Comparison of ENCODE assay signal across 28 cellular contexts in genomic region chr2:110673201-110673600, GRCh38. TPM values are rescaled to one million over a fixed set of nuclear protein-coding genes. Genes with fewer than 3 reads are reported as not detected.
DNase-seq lines count a peak whose midpoint lies in the region; ATAC-seq and TF ChIP-seq lines count a peak whose summit lies in the region.
"Had no signal": no experiment of that assay in that cellular context is flagged by ENCODE, and none has a peak within 500 bp of the region (broad histone marks: within the 10 kb centered on the region; RNA-seq: fewer than 3 reads in every experiment).

No MANE protein-coding gene starts in this region.

- no peak overlapping the region for H2AFZ ChIP-seq in GM23338
- H2AFZ ChIP-seq: GM23248 had no signal

- TF ChIP-seq CTCF in GM23338 (conservative IDR thresholded peaks at IDR 0.05; ENCODE audit: low read depth in 2 of 2) = no peak

- H3K27me3 ChIP-seq in GM23338 (ENCODE audit: insufficient read depth) = no peaks in the 10 kb centered on the region
- H3K27me3 ChIP-seq: SJCRH30 had no signal

- intact Hi-C loops in activated T-helper 2 cell treated with anti-CD3 and anti-CD28 coated beads, Interferon-gamma antibody, Interleukin-2, Interleukin-4, amounts not matched to agents 10 μg/mL and 5 μg/mL and 100 μg/mL, durations not matched to agents 14 hours and 24 hours and 36 hours (cut with micrococcal nuclease) = no loop called here

- H3F3A ChIP-seq in GM23338 (replicated peaks; ENCODE audit: low read depth) = 0 out of 2 replicates have a peak, but pooled peaks cover 3% of the 10 kb centered on the region

- H3K4me3 Mint-ChIP-seq in GM23338 (no peak overlapping the region), IgD-negative memory B cell (no peak overlapping the region)
- no peak overlapping the region for H3K4me3 Mint-ChIP-seq in effector memory CD8-positive, alpha-beta T cell
- no peak overlapping the region for H3K4me3 Mint-ChIP-seq in stimulated activated memory B cell treated with anti-CD40 and anti-IgM and Interleukin-4, amounts not matched to agents 10 μg/mL and 1 μg/mL and 100 μg/mL, for 72 hours
- H3K4me3 Mint-ChIP-seq in activated T-helper 2 cell treated with anti-CD3 and anti-CD28 coated beads, Interferon-gamma antibody, Interleukin-2, Interleukin-4, amounts not matched to agents 10 μg/mL and 5 μg/mL and 100 μg/mL, durations not matched to agents 14 hours and 24 hours and 36 hours (ENCODE audit: low read depth) = no peak overlapping the region
- H3K4me3 Mint-ChIP-seq: CD4-positive, alpha-beta memory T cell had no signal

- no peaks in the 10 kb centered on the region for H3K9me2 ChIP-seq in GM23338 (ENCODE audit: insufficient read depth)

- H3K27ac ChIP-seq in GM23338 (ENCODE audit: low read depth) = no peak overlapping the region
- H3K27ac ChIP-seq: GM23248, HL-60, SJCRH30 had no signal

- no peak overlapping the region for H3K4me3 ChIP-seq in GM23338
- H3K4me3 ChIP-seq: GM23248, SJCRH30 had no signal

- H3K27me3 Mint-ChIP-seq in GM23338 (ENCODE audit: insufficient read depth, low read depth, poor library complexity) = peaks cover 4% of the 10 kb centered on the region
- no peaks in the 10 kb centered on the region for H3K27me3 Mint-ChIP-seq in IgD-negative memory B cell
- H3K27me3 Mint-ChIP-seq in effector memory CD8-positive, alpha-beta T cell = no peaks in the 10 kb centered on the region
- H3K27me3 Mint-ChIP-seq in stimulated activated memory B cell treated with anti-CD40 and anti-IgM and Interleukin-4, amounts not matched to agents 10 μg/mL and 1 μg/mL and 100 μg/mL, for 72 hours = no peaks in the 10 kb centered on the region
- no peaks in the 10 kb centered on the region for H3K27me3 Mint-ChIP-seq in activated T-helper 2 cell treated with anti-CD3 and anti-CD28 coated beads, Interferon-gamma antibody, Interleukin-2, Interleukin-4, amounts not matched to agents 10 μg/mL and 5 μg/mL and 100 μg/mL, durations not matched to agents 14 hours and 24 hours and 36 hours (ENCODE audit: low read depth)
- H3K27me3 Mint-ChIP-seq: CD4-positive, alpha-beta memory T cell had no signal

- H3K4me1 ChIP-seq in GM23338 (ENCODE audit: insufficient read depth) = peaks cover 15% of the 10 kb centered on the region; the same call in 1 of the 2 replicates
- H3K4me1 ChIP-seq: SJCRH30 had no signal

- H3K36me3 Mint-ChIP-seq in GM23338 (ENCODE audit: low read depth) = peaks cover 69% of the 10 kb centered on the region
- no peaks in the 10 kb centered on the region for H3K36me3 Mint-ChIP-seq in IgD-negative memory B cell
- peaks cover 14% of the 10 kb centered on the region for H3K36me3 Mint-ChIP-seq in effector memory CD8-positive, alpha-beta T cell (ENCODE audit: insufficient read depth)
- H3K36me3 Mint-ChIP-seq in stimulated activated memory B cell treated with anti-CD40 and anti-IgM and Interleukin-4, amounts not matched to agents 10 μg/mL and 1 μg/mL and 100 μg/mL, for 72 hours = peaks cover 11% of the 10 kb centered on the region
- H3K36me3 Mint-ChIP-seq in activated T-helper 2 cell treated with anti-CD3 and anti-CD28 coated beads, Interferon-gamma antibody, Interleukin-2, Interleukin-4, amounts not matched to agents 10 μg/mL and 5 μg/mL and 100 μg/mL, durations not matched to agents 14 hours and 24 hours and 36 hours (ENCODE audit: low read depth) = peaks cover 61% of the 10 kb centered on the region

- H3K4me2 ChIP-seq in GM23338 = no peak overlapping the region

- DNase-seq in GM23338 (ENCODE audit: low spot score) (no peak), LoVo (ENCODE audit: low spot score) (no peak), T-helper 1 cell (no peak)
- DNase-seq in effector memory CD8-positive, alpha-beta T cell = no peak
- DNase-seq in activated T-helper 2 cell treated with anti-CD3 and anti-CD28 coated beads, Interferon-gamma antibody, Interleukin-2, Interleukin-4, amounts not matched to agents 10 μg/mL and 5 μg/mL and 100 μg/mL, durations not matched to agents 14 hours and 24 hours and 36 hours (ENCODE audit: low spot score) = no peak
- DNase-seq: C1 segment of cervical spinal cord; CD4-positive, alpha-beta memory T cell; COR-L47; DMS53; GM23248; HCEC 1CT; MV-4-11; NCI-H1105; NCI-H2029 treated with DMSO at 0.1 percent for 48 hours; NCI-H446 treated with DMSO at 0.1 percent for 48 hours; NCI-H526; NCI-H82; NK-92 treated with Interleukin-12 subunit alpha and Interleukin-12 subunit beta, amount 100 ng/mL, for 24 hours; PC-3; SJCRH30 had no signal

- H3K79me2 ChIP-seq in GM23338 (replicated peaks; ENCODE audit: insufficient read depth) = peaks cover 48% of the 10 kb centered on the region

- H4K20me1 ChIP-seq in GM23338 (replicated peaks; ENCODE audit: insufficient read depth) = peaks cover 14% of the 10 kb centered on the region

- H3K4me1 Mint-ChIP-seq in GM23338 (peaks cover 21% of the 10 kb centered on the region), IgD-negative memory B cell (peaks cover 13 to 18% (median 14%) of the 10 kb centered on the region in 3 donors)
- H3K4me1 Mint-ChIP-seq in effector memory CD8-positive, alpha-beta T cell (ENCODE audit: low read depth in 2 of 2) = peaks cover 17 to 19% of the 10 kb centered on the region in 2 donors
- peaks cover 12% of the 10 kb centered on the region for H3K4me1 Mint-ChIP-seq in stimulated activated memory B cell treated with anti-CD40 and anti-IgM and Interleukin-4, amounts not matched to agents 10 μg/mL and 1 μg/mL and 100 μg/mL, for 72 hours
- peaks cover 37% of the 10 kb centered on the region for H3K4me1 Mint-ChIP-seq in activated T-helper 2 cell treated with anti-CD3 and anti-CD28 coated beads, Interferon-gamma antibody, Interleukin-2, Interleukin-4, amounts not matched to agents 10 μg/mL and 5 μg/mL and 100 μg/mL, durations not matched to agents 14 hours and 24 hours and 36 hours (ENCODE audit: low read depth)

- no peak for ATAC-seq in GM23338
- ATAC-seq in effector memory CD8-positive, alpha-beta T cell (replicated peaks) = no peak
- no peak for ATAC-seq in stimulated activated memory B cell treated with anti-CD40 and anti-IgM and Interleukin-4, amounts not matched to agents 10 μg/mL and 1 μg/mL and 100 μg/mL, for 72 hours
- ATAC-seq: PC-3, Right ventricle myocardium inferior, SK-N-SH treated with all-trans-retinoic acid at 6 μM for 48 hours had no signal

- H3K27ac Mint-ChIP-seq in GM23338 (peak overlapping the region; percentile 52; the same call in 1 of the 2 replicates), IgD-negative memory B cell (peak overlapping the region in 2 of 3 donors; percentile 39 to 74)
- H3K27ac Mint-ChIP-seq in effector memory CD8-positive, alpha-beta T cell = peak overlapping the region; percentile 38 to 72
- H3K27ac Mint-ChIP-seq in stimulated activated memory B cell treated with anti-CD40 and anti-IgM and Interleukin-4, amounts not matched to agents 10 μg/mL and 1 μg/mL and 100 μg/mL, for 72 hours = peak overlapping the region; percentile 37
- H3K27ac Mint-ChIP-seq in activated T-helper 2 cell treated with anti-CD3 and anti-CD28 coated beads, Interferon-gamma antibody, Interleukin-2, Interleukin-4, amounts not matched to agents 10 μg/mL and 5 μg/mL and 100 μg/mL, durations not matched to agents 14 hours and 24 hours and 36 hours = no peak overlapping the region
- H3K27ac Mint-ChIP-seq: CD4-positive, alpha-beta memory T cell had no signal

- peaks cover 58% of the 10 kb centered on the region for H3K36me3 ChIP-seq in GM23338 (ENCODE audit: insufficient read depth)

- H3K9me3 Mint-ChIP-seq in GM23338 = no peaks in the 10 kb centered on the region
- no peaks in the 10 kb centered on the region for H3K9me3 Mint-ChIP-seq in IgD-negative memory B cell
- H3K9me3 Mint-ChIP-seq in effector memory CD8-positive, alpha-beta T cell = no peaks in the 10 kb centered on the region
- H3K9me3 Mint-ChIP-seq in stimulated activated memory B cell treated with anti-CD40 and anti-IgM and Interleukin-4, amounts not matched to agents 10 μg/mL and 1 μg/mL and 100 μg/mL, for 72 hours = no peaks in the 10 kb centered on the region
- H3K9me3 Mint-ChIP-seq in activated T-helper 2 cell treated with anti-CD3 and anti-CD28 coated beads, Interferon-gamma antibody, Interleukin-2, Interleukin-4, amounts not matched to agents 10 μg/mL and 5 μg/mL and 100 μg/mL, durations not matched to agents 14 hours and 24 hours and 36 hours = no peaks in the 10 kb centered on the region
- H3K9me3 Mint-ChIP-seq: CD4-positive, alpha-beta memory T cell had no signal

TF ChIP-seq in GM23338, 12 proteins besides CTCF, POLR2A, EP300 and RAD21 (continues in another document):
- no peak for TF ChIP-seq NANOG (IDR thresholded peaks at IDR 0.05; ENCODE audit: borderline replicate concordance)

RNA-seq across cellular contexts. Expression of gene BUB1, which starts 4.7 kb away (rescaled TPM):
- total RNA-seq in GM23338 (2014; rRNA removed; shearing (Covaris generic)) = 178 and 184 TPM in 2 replicates
- 50.8 and 59.4 TPM in 2 replicates for polyA plus RNA-seq in GM23338 (2016; fragmentation: Nextera tagmentation; extraction: Ambion mirVana)
- polyA plus RNA-seq in IgD-negative memory B cell = 0.94 TPM
- 68.4 and 74.4 TPM in 2 replicates for total RNA-seq in activated T-helper 2 cell treated with anti-CD3 and anti-CD28 coated beads, Interferon-gamma antibody, Interleukin-2, Interleukin-4, amounts not matched to agents 10 μg/mL and 5 μg/mL and 100 μg/mL, durations not matched to agents 14 hours and 24 hours and 36 hours

RNA-seq across cellular contexts. Expression of gene ACOXL, which starts 59.2 kb away (rescaled TPM):
- 14.7 and 15.7 TPM in 2 replicates for total RNA-seq in GM23338 (2014; rRNA removed; shearing (Covaris generic))
- polyA plus RNA-seq in GM23338 (2016; fragmentation: Nextera tagmentation; extraction: Ambion mirVana) = 8.2 and 9.0 TPM in 2 replicates
- polyA plus RNA-seq in IgD-negative memory B cell = not detected
- total RNA-seq in activated T-helper 2 cell treated with anti-CD3 and anti-CD28 coated beads, Interferon-gamma antibody, Interleukin-2, Interleukin-4, amounts not matched to agents 10 μg/mL and 5 μg/mL and 100 μg/mL, durations not matched to agents 14 hours and 24 hours and 36 hours = 1.4 and 1.6 TPM in 2 replicates
- total RNA-seq: A673; CD4-positive, alpha-beta memory T cell; GM23248; M059J; Right ventricle myocardium inferior; RPMI7951; SJCRH30 had no signal
- polyA plus RNA-seq: CD4-positive, alpha-beta memory T cell; GM23248 had no signal
